In the genomic region with DNA sequence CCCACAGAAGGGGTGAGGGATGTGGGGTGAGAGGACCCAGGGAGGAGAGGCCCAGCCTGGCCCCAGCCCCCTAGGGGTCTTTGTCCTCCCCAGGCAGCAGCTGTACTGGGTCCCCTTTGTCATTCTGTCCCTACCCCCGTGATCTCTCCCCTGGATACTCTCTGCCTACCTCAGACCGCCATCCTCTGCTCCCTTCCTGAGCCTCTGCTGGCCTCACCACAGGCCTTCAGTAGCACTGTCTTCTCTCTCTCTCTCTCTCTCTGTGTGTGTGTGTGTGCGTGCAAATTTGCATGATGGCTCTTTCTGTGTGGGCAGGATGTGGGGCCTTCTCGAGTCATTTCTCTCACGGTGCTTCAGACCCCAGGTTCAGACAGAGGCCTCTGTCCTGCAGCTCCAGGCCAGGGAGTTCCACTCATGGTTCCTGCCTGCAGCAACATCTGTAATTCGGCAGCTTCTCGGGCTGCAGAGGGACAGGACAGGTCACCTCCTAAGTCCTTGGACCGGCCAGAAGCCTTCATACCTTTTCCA, we compare ENCODE assay signal across 8 cellular contexts. TPM values are rescaled to one million over a fixed set of nuclear protein-coding genes. Genes with fewer than 3 reads are reported as not detected.
A peak's percentile ranks its signal among the peaks of the same experiment; 100 is the strongest.
DNase-seq lines count a peak whose midpoint lies in the region; ATAC-seq and TF ChIP-seq lines count a peak whose summit lies in the region.

No MANE protein-coding gene starts in this region.

- intact Hi-C loops in esophagus squamous epithelium (cut with DNase I), result no loop called here
- intact Hi-C loops in psoas muscle (cut with DNase I), result no loop called here

- ATAC-seq in GM19023 (IDR thresholded peaks at IDR 0.05; ENCODE audit: unreplicated experiment) (peak; percentile 56), HG02981 (IDR thresholded peaks at IDR 0.05; ENCODE audit: unreplicated experiment) (peak; percentile 69), psoas muscle (no peak)
- peak; percentile 83 for ATAC-seq in stimulated activated effector memory CD8-positive, alpha-beta T cell treated with anti-CD3 and anti-CD28 coated beads, Interleukin-12 subunit alpha, Interleukin-12 subunit beta, amount 100 ng/mL, for 72 hours

- H3K27me3 ChIP-seq in esophagus squamous epithelium (no peaks in the 10 kb centered on the region), psoas muscle (ENCODE audit: insufficient read depth in 3 of 3, low read length in 2 of 3) (no peaks in the 10 kb centered on the region)

- no peak for TF ChIP-seq CTCF in esophagus squamous epithelium (IDR thresholded peaks at IDR 0.05)
- TF ChIP-seq CTCF in psoas muscle (IDR thresholded peaks at IDR 0.05), result no peak

- H3K4me1 ChIP-seq in esophagus squamous epithelium (peaks cover 0 to 24% (median 0%) of the 10 kb centered on the region in 3 donors), psoas muscle (no peaks in the 10 kb centered on the region)

- peaks cover 3% of the 10 kb centered on the region for H3K9me3 Mint-ChIP-seq in stimulated activated effector memory CD8-positive, alpha-beta T cell treated with anti-CD3 and anti-CD28 coated beads, Interleukin-12 subunit alpha, Interleukin-12 subunit beta, amount 100 ng/mL, for 72 hours

- 62 to 73% methylated on average over 2 to 4 of the region's 8 CpGs for WGBS in esophagus squamous epithelium, 2 donors
- 56 to 66% (median 65%) methylated on average over 8 of the region's 8 CpGs for WGBS in psoas muscle, 3 donors

- no peak for TF ChIP-seq POLR2A in esophagus squamous epithelium (IDR thresholded peaks at IDR 0.05)

- no peaks in the 10 kb centered on the region for H3K36me3 ChIP-seq in esophagus squamous epithelium
- H3K36me3 ChIP-seq in psoas muscle (ENCODE audit: insufficient read depth in 1 of 2, low read depth in 1 of 2), result no peaks in the 10 kb centered on the region

- DNase-seq in T-helper 2 cell (peak in 3 of 5 experiments; percentile 51 to 98 (median 79)), esophagus squamous epithelium (lab: John Stamatoyannopoulos, UW) (peak; percentile 17), amygdala (lab: John Stamatoyannopoulos, UW) (no peak), psoas muscle (no peak), NCI-H748 treated with DMSO at 0.1 percent for 48 hours (lab: John Stamatoyannopoulos, UW) (no peak)
- peak; percentile 54 to 85 for DNase-seq in stimulated activated effector memory CD8-positive, alpha-beta T cell treated with anti-CD3 and anti-CD28 coated beads, Interleukin-12 subunit alpha, Interleukin-12 subunit beta, amount 100 ng/mL, for 72 hours (ENCODE audit: low spot score in 2 of 2)

- H3K27ac ChIP-seq in esophagus squamous epithelium (peak overlapping the region in 2 of 4 donors; percentile 72 to 83), psoas muscle (no peak overlapping the region)

- H3K9me3 ChIP-seq in esophagus squamous epithelium (no peaks in the 10 kb centered on the region), psoas muscle (no peaks in the 10 kb centered on the region)

- peaks cover 80% of the 10 kb centered on the region for H3K36me3 Mint-ChIP-seq in stimulated activated effector memory CD8-positive, alpha-beta T cell treated with anti-CD3 and anti-CD28 coated beads, Interleukin-12 subunit alpha, Interleukin-12 subunit beta, amount 100 ng/mL, for 72 hours

- H3K4me3 ChIP-seq in esophagus squamous epithelium (peak overlapping the region in 3 of 4 donors; percentile 32 to 59 (median 37)), psoas muscle (no peak overlapping the region)

- H3K27ac Mint-ChIP-seq in stimulated activated effector memory CD8-positive, alpha-beta T cell treated with anti-CD3 and anti-CD28 coated beads, Interleukin-12 subunit alpha, Interleukin-12 subunit beta, amount 100 ng/mL, for 72 hours, result peak overlapping the region; percentile 92

- peaks cover 74% of the 10 kb centered on the region for H3K4me1 Mint-ChIP-seq in stimulated activated effector memory CD8-positive, alpha-beta T cell treated with anti-CD3 and anti-CD28 coated beads, Interleukin-12 subunit alpha, Interleukin-12 subunit beta, amount 100 ng/mL, for 72 hours

- peak overlapping the region; percentile 77 for H3K4me3 Mint-ChIP-seq in stimulated activated effector memory CD8-positive, alpha-beta T cell treated with anti-CD3 and anti-CD28 coated beads, Interleukin-12 subunit alpha, Interleukin-12 subunit beta, amount 100 ng/mL, for 72 hours

RNA-seq across cellular contexts. Expression of a gene that starts 1.4 kb away (rescaled TPM):
- total RNA-seq in esophagus squamous epithelium (10 to 100 TPM; 25.1 to 62.5 (median 50.2) TPM), psoas muscle (1 to 10 TPM in 3 of 4 donors, under 1 TPM in 1; 0.76 to 1.7 (median 1.3) TPM)
- polyA plus RNA-seq in psoas muscle, result under 1 TPM; 0.35 to 0.87 (median 0.82) TPM

RNA-seq across cellular contexts. Expression of a gene that starts 47.8 kb away (rescaled TPM):
- total RNA-seq in esophagus squamous epithelium (1,000 to 10,000 TPM in 2 of 4 donors, 100 to 1,000 TPM in 2; 594 to 1,539 (median 978) TPM), psoas muscle (1 to 10 TPM in 1 of 4 donors, under 1 TPM in 2, not detected in 1; 0.19 to 2.0 (median 0.24) TPM)
- polyA plus RNA-seq in psoas muscle, result under 1 TPM; 0.09 to 0.53 (median 0.23) TPM

Comparison
In these comparisons a context has a peak if more than half of its experiments do, and no peak if none do; other contexts are left out.
1. ATAC-seq: peak in GM19023 (single experiment), HG02981 (single experiment) and stimulated activated effector memory CD8-positive, alpha-beta T cell treated with anti-CD3 and anti-CD28 coated beads, Interleukin-12 subunit alpha, Interleukin-12 subunit beta, amount 100 ng/mL, for 72 hours (single experiment); none in psoas muscle (0 of 4).
2. DNase-seq: peak in T-helper 2 cell (3 of 5), esophagus squamous epithelium (single experiment) and stimulated activated effector memory CD8-positive, alpha-beta T cell treated with anti-CD3 and anti-CD28 coated beads, Interleukin-12 subunit alpha, Interleukin-12 subunit beta, amount 100 ng/mL, for 72 hours (2 of 2); none in amygdala (0 of 56), psoas muscle (0 of 2) and NCI-H748 treated with DMSO at 0.1 percent for 48 hours (single experiment).
3. RNA of a gene that starts 1.4 kb away (total RNA-seq): 25.1 to 62.5 TPM in esophagus squamous epithelium; 0.76 to 1.7 TPM in psoas muscle; every median in the first group is over 4 times any median in the second.
4. RNA of a gene that starts 47.8 kb away (total RNA-seq): 594 to 1,539 TPM in esophagus squamous epithelium; 0.19 to 2.0 TPM in psoas muscle; every median in the first group is over 100 times any median in the second.